20 cellular contexts compared by ENCODE assay signal in genomic region chr7:151101621-151102396, GRCh38.
"Had no signal": no experiment of that assay in that cellular context is flagged by ENCODE, and none has a peak within 500 bp of the region (broad histone marks: within the 10 kb centered on the region; RNA-seq: fewer than 3 reads in every experiment).

No MANE protein-coding gene starts in this region.

- H3K4me3 ChIP-seq: ascending aorta, hepatocyte, stomach, transverse colon had no signal

- H3K27me3 ChIP-seq: ascending aorta, brain microvascular endothelial cell, hepatocyte, stomach, transverse colon had no signal

- H2AFZ ChIP-seq: hepatocyte had no signal

- H3K36me3 ChIP-seq: brain microvascular endothelial cell, transverse colon had no signal

- H3K9me3 ChIP-seq: ascending aorta, SK-N-SH, stomach, transverse colon had no signal

- H3K4me1 ChIP-seq: ascending aorta had no signal

- ATAC-seq: activated CD8-positive, alpha-beta memory T cell treated with anti-CD3 and anti-CD28 coated beads, Interleukin-2, amount 10 ng/mL, durations not matched to agents 7 days and 5 days; activated CD8-positive, alpha-beta T cell treated with anti-CD3 and anti-CD28 coated beads for 36 hours; esophagus mucosa had no signal

- DNase-seq: activated CD4-positive, alpha-beta T cell treated with anti-CD3 and anti-CD28 coated beads, Interleukin-2, amount 10 ng/mL, durations not matched to agents 7 days and 5 days; activated CD4-positive, CD25-positive, alpha-beta regulatory T cell treated with anti-CD3 and anti-CD28 coated beads, Interleukin-2, amount 50 U/mL, for 72 hours; activated CD8-positive, alpha-beta memory T cell treated with anti-CD3 and anti-CD28 coated beads, Interleukin-2, amount 10 ng/mL, durations not matched to agents 7 days and 5 days; activated CD8-positive, alpha-beta T cell treated with anti-CD3 and anti-CD28 coated beads for 36 hours; activated effector memory CD4-positive, alpha-beta T cell treated with anti-CD3 and anti-CD28 coated beads, Interleukin-2, amount 50 U/mL, for 16 hours; activated T-cell treated with anti-CD3 and anti-CD28 coated beads for 4 hours; brain microvascular endothelial cell; central memory CD4-positive, alpha-beta T cell; effector memory CD4-positive, alpha-beta T cell; foreskin melanocyte; immature natural killer cell; kidney glomerular epithelial cell; nephron progenitor cell; occipital lobe; SK-N-SH; stomach; transverse colon had no signal

- H3K4me2 ChIP-seq: hepatocyte, SK-N-SH had no signal

- H3K27ac ChIP-seq: ascending aorta, brain microvascular endothelial cell, hepatocyte, stomach, transverse colon had no signal
